14 cellular contexts compared by ENCODE assay signal in genomic region chr5:65986050-65986451, GRCh38. TPM values are rescaled to one million over a fixed set of nuclear protein-coding genes. Genes with fewer than 3 reads are reported as not detected.
DNase-seq lines count a peak whose midpoint lies in the region; ATAC-seq and TF ChIP-seq lines count a peak whose summit lies in the region.
"Had no signal": no experiment of that assay in that cellular context is flagged by ENCODE, and none has a peak within 500 bp of the region (broad histone marks: within the 10 kb centered on the region; RNA-seq: fewer than 3 reads in every experiment).

No MANE protein-coding gene starts in this region.

- H3K4me3 Mint-ChIP-seq in endothelial cell (ENCODE audit: unreplicated experiment), result no peak overlapping the region
- H3K4me3 Mint-ChIP-seq: activated CD4-positive, alpha-beta T cell treated with anti-CD3 and anti-CD28 coated beads for 36 hours; activated T-helper 17 cell treated with anti-CD3 and anti-CD28 coated beads, Interleukin-2, amount 50 U/mL, for 72 hours; dendritic cell treated with granulocyte-macrophage colony-stimulating factor and Interleukin-4, amounts not matched to agents 40 ng/mL and 50 ng/mL, for 4 days had no signal

- DNase-seq in GM23248 (peak; percentile 70), fibroblast of the conjunctiva (ENCODE audit: low read depth) (peak; percentile 49), skeletal muscle cell (ENCODE audit: low read depth) (peak; percentile 66), NCI-H1092 treated with DMSO at 0.1 percent for 48 hours (lab: John Stamatoyannopoulos, UW) (no peak), endothelial cell (ENCODE audit: low spot score) (no peak), NCI-H1417 treated with DMSO at 0.1 percent for 48 hours (lab: John Stamatoyannopoulos, UW) (no peak)
- DNase-seq: activated CD4-positive, alpha-beta T cell treated with anti-CD3 and anti-CD28 coated beads for 36 hours; NCI-H1105; stimulated activated CD4-positive, alpha-beta T cell treated with anti-CD3 and anti-CD28 coated beads, Interleukin-15, amount 100 ng/mL, for 24 hours had no signal

- H3K9me3 ChIP-seq in GM23248 (ENCODE audit: low read depth), result no peaks in the 10 kb centered on the region

- H3K27me3 Mint-ChIP-seq in endothelial cell (ENCODE audit: unreplicated experiment), result no peaks in the 10 kb centered on the region
- H3K27me3 Mint-ChIP-seq: activated CD4-positive, alpha-beta T cell treated with anti-CD3 and anti-CD28 coated beads for 36 hours; activated T-helper 17 cell treated with anti-CD3 and anti-CD28 coated beads, Interleukin-2, amount 50 U/mL, for 72 hours; dendritic cell treated with granulocyte-macrophage colony-stimulating factor and Interleukin-4, amounts not matched to agents 40 ng/mL and 50 ng/mL, for 4 days had no signal

- peak overlapping the region; percentile 45 for H3K4me2 ChIP-seq in GM23248 (ENCODE audit: unreplicated experiment)

- H3K9me2 ChIP-seq in GM23248 (ENCODE audit: insufficient read depth), result no peaks in the 10 kb centered on the region

- H2AFZ ChIP-seq in GM23248, result no peak overlapping the region

- TF ChIP-seq CTCF in endothelial cell (IDR thresholded peaks at IDR 0.05; ENCODE audit: unreplicated experiment), result no peak

- 41 to 55% methylated on average over 1 of the region's 1 CpG for WGBS in GM23248 (ENCODE audit: low coverage in 1 of 2, low lambda C conversion rate in 2 of 2, missing lambda C conversion rate in 2 of 2), 2 experiments

- H3K27ac Mint-ChIP-seq in endothelial cell (ENCODE audit: unreplicated experiment), result no peak overlapping the region
- H3K27ac Mint-ChIP-seq: activated CD4-positive, alpha-beta T cell treated with anti-CD3 and anti-CD28 coated beads for 36 hours; activated T-helper 17 cell treated with anti-CD3 and anti-CD28 coated beads, Interleukin-2, amount 50 U/mL, for 72 hours; dendritic cell treated with granulocyte-macrophage colony-stimulating factor and Interleukin-4, amounts not matched to agents 40 ng/mL and 50 ng/mL, for 4 days had no signal

- in situ Hi-C loops in GM23248 (cut with MboI), result no loop called here

- H3K27me3 ChIP-seq in GM23248 (replicated peaks; ENCODE audit: insufficient read depth), result no peaks in the 10 kb centered on the region

- peaks cover 100% of the 10 kb centered on the region for H3K79me2 ChIP-seq in GM23248 (ENCODE audit: insufficient read depth)

- peak overlapping the region; percentile 4; the same call in 1 of the 2 replicates for H3K4me3 ChIP-seq in GM23248
- H3K4me3 ChIP-seq in skeletal muscle cell (ENCODE audit: low read depth, low read length), result no peak overlapping the region
- H3K4me3 ChIP-seq: SK-N-MC had no signal

- peak overlapping the region; percentile 16 for H3K27ac ChIP-seq in GM23248
- H3K27ac ChIP-seq: SK-N-MC had no signal

- ATAC-seq in SK-N-SH treated with all-trans-retinoic acid at 6 μM for 48 hours (peak; percentile 73), GM18511 (IDR thresholded peaks at IDR 0.05; ENCODE audit: unreplicated experiment) (no peak)
- ATAC-seq: activated CD4-positive, alpha-beta T cell treated with anti-CD3 and anti-CD28 coated beads for 36 hours; activated T-helper 17 cell treated with anti-CD3 and anti-CD28 coated beads, Interleukin-2, amount 50 U/mL, for 72 hours had no signal

- peaks cover 12% of the 10 kb centered on the region for H3K4me1 Mint-ChIP-seq in endothelial cell (ENCODE audit: unreplicated experiment)

- peaks cover 25% of the 10 kb centered on the region for H3K4me1 ChIP-seq in GM23248 (ENCODE audit: insufficient read depth)

- H3K36me3 Mint-ChIP-seq in endothelial cell (ENCODE audit: low read depth, unreplicated experiment), result no peaks in the 10 kb centered on the region

- peaks cover 15% of the 10 kb centered on the region for H3K36me3 ChIP-seq in GM23248 (ENCODE audit: low read depth)

- peaks cover 50% of the 10 kb centered on the region for H3F3A ChIP-seq in GM23248 (ENCODE audit: insufficient read depth)

- H3K9me3 Mint-ChIP-seq in endothelial cell (ENCODE audit: unreplicated experiment), result no peaks in the 10 kb centered on the region
- H3K9me3 Mint-ChIP-seq: activated T-helper 17 cell treated with anti-CD3 and anti-CD28 coated beads, Interleukin-2, amount 50 U/mL, for 72 hours; dendritic cell treated with granulocyte-macrophage colony-stimulating factor and Interleukin-4, amounts not matched to agents 40 ng/mL and 50 ng/mL, for 4 days had no signal

- peaks cover 40% of the 10 kb centered on the region for H4K20me1 ChIP-seq in GM23248 (ENCODE audit: insufficient read depth)

- no peak overlapping the region for H3K9ac ChIP-seq in GM23248

TF ChIP-seq in SK-N-SH treated with all-trans-retinoic acid at 6 μM for 48 hours, 23 proteins besides CTCF, POLR2A, EP300 and RAD21:
- TF ChIP-seq TCF4 (CRISPR knock-in tag; IDR thresholded peaks at IDR 0.05; ENCODE audit: borderline replicate concordance) (no peak), ZNF565 (CRISPR knock-in tag; conservative IDR thresholded peaks at IDR 0.05; ENCODE audit: low read depth) (no peak), RARB (CRISPR knock-in tag; IDR thresholded peaks at IDR 0.05) (no peak), CREB5 (CRISPR knock-in tag; IDR thresholded peaks at IDR 0.05; ENCODE audit: low read depth) (no peak), OSR1 (CRISPR knock-in tag; IDR thresholded peaks at IDR 0.05) (no peak), PATZ1 (CRISPR knock-in tag; IDR thresholded peaks at IDR 0.05; ENCODE audit: borderline replicate concordance) (no peak), PPARA (CRISPR knock-in tag; IDR thresholded peaks at IDR 0.05; ENCODE audit: borderline replicate concordance) (no peak), ZC3H10 (CRISPR knock-in tag; IDR thresholded peaks at IDR 0.05) (no peak), CSDC2 (CRISPR knock-in tag; IDR thresholded peaks at IDR 0.05) (no peak)

RNA-seq across cellular contexts. Expression of gene ERBIN, which starts 59.7 kb away (rescaled TPM):
- total RNA-seq in GM23248 (2014; rRNA removed; shearing (Covaris generic)), result 110 and 112 TPM in 2 replicates
- polyA plus RNA-seq in GM23248 (2016; fragmentation: Nextera tagmentation; extraction: Ambion mirVana), result 42.8 and 46.4 TPM in 2 replicates
- total RNA-seq in endothelial cell (ENCODE audit: unreplicated experiment), result 93.3 TPM

Comparison
In these comparisons a context has a peak if more than half of its experiments do, and no peak if none do; other contexts are left out.
1. DNase-seq: peak in GM23248 (single experiment), fibroblast of the conjunctiva (single experiment) and skeletal muscle cell (single experiment); none in NCI-H1092 treated with DMSO at 0.1 percent for 48 hours (single experiment), endothelial cell (single experiment) and NCI-H1417 treated with DMSO at 0.1 percent for 48 hours (single experiment).